ENCODE assay signal across 9 cellular contexts in the genomic region with DNA sequence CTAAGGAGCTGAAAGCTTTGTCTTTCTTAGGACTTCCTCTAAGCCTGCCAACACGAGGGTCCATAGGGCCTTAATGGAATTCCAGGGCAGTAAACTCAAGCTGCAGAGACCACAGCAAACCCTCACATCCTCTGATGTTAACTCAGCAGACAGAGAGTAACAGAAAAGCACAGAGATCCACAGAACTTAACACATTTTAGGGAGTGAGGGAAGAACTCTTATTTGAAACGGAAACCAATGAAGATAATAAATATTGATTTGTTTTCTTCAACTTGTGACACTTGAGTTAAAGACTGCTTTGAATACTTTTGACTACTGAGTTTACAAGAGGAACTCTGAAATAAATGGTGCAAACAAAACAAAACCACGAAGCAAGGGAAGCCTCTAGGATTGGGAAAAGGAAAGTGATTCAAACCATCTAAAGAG. TPM values are rescaled to one million over a fixed set of nuclear protein-coding genes. Genes with fewer than 3 reads are reported as not detected.
A peak's percentile ranks its signal among the peaks of the same experiment; 100 is the strongest.
DNase-seq lines count a peak whose midpoint lies in the region; ATAC-seq lines count a peak whose summit lies in the region.
"Had no signal": no experiment of that assay in that cellular context is flagged by ENCODE, and none has a peak within 500 bp of the region (broad histone marks: within the 10 kb centered on the region; RNA-seq: fewer than 3 reads in every experiment).

No MANE protein-coding gene starts in this region.

- peaks cover 100% of the 10 kb centered on the region for H3K36me3 ChIP-seq in BLaER1
- H3K36me3 ChIP-seq in adipocyte (ENCODE audit: control insufficient read depth, insufficient read depth, low read length, severe bottlenecking): peaks cover 75% of the 10 kb centered on the region

- H4K20me1 ChIP-seq in BLaER1: peaks cover 100% of the 10 kb centered on the region

- H3K4me3 ChIP-seq in BLaER1 (no peak overlapping the region), adipocyte (ENCODE audit: low read length) (peak overlapping the region; percentile 38)

- H3K9ac ChIP-seq in BLaER1: peak overlapping the region; percentile 16
- H3K9ac ChIP-seq in adipocyte (ENCODE audit: low read length): peak overlapping the region; percentile 74

- H3K27me3 ChIP-seq in BLaER1 (no peaks in the 10 kb centered on the region), adipocyte (replicated peaks; ENCODE audit: control insufficient read depth, insufficient read depth, low read length) (no peaks in the 10 kb centered on the region)

- peak; percentile 36 for ATAC-seq in Right ventricle myocardium superior (ENCODE audit: poor library complexity)
- no peak for ATAC-seq in HG03159 (IDR thresholded peaks at IDR 0.05; ENCODE audit: unreplicated experiment)
- ATAC-seq in HG02571 (IDR thresholded peaks at IDR 0.05; ENCODE audit: unreplicated experiment): no peak

- H3K4me1 ChIP-seq in BLaER1 (peaks cover 27% of the 10 kb centered on the region), adipocyte (ENCODE audit: control insufficient read depth, insufficient read depth, low read length) (peaks cover 29% of the 10 kb centered on the region)

- H3K27ac ChIP-seq in BLaER1: no peak overlapping the region

- no peak overlapping the region; the same call in 1 of the 2 replicates for H3K4me2 ChIP-seq in BLaER1

- no peak for DNase-seq in adipocyte (ENCODE audit: low read depth)
- DNase-seq in Right ventricle myocardium superior: no peak
- peak; percentile 64 for DNase-seq in pons (ENCODE audit: low spot score)
- DNase-seq in COR-L47 (lab: John Stamatoyannopoulos, UW): no peak
- DNase-seq in NCI-H2029 (lab: John Stamatoyannopoulos, UW): no peak

- H3K9me3 ChIP-seq in BLaER1 (no peaks in the 10 kb centered on the region), adipocyte (ENCODE audit: control insufficient read depth, low read length) (no peaks in the 10 kb centered on the region)

- intact Hi-C loops in Right ventricle myocardium superior (cut with DNase I): no loop called here

RNA-seq across cellular contexts. Expression of a gene that starts 9.4 kb away (rescaled TPM):
- 66.9 TPM for total RNA-seq in Right ventricle myocardium superior

RNA-seq across cellular contexts. Expression of a gene that starts 45.4 kb away (rescaled TPM):
- total RNA-seq in Right ventricle myocardium superior: 10.1 TPM

RNA-seq across cellular contexts. Expression of a gene that starts 59.4 kb away (rescaled TPM):
- total RNA-seq in Right ventricle myocardium superior: not detected
- total RNA-seq: glomerular endothelial cell had no signal
